15 cellular contexts compared by ENCODE assay signal in genomic region chr17:61188081-61188480, GRCh38.
DNase-seq lines count a peak whose midpoint lies in the region; ATAC-seq and TF ChIP-seq lines count a peak whose summit lies in the region.
"Had no signal": no experiment of that assay in that cellular context is flagged by ENCODE, and none has a peak within 500 bp of the region (broad histone marks: within the 10 kb centered on the region; RNA-seq: fewer than 3 reads in every experiment).

No MANE protein-coding gene starts in this region.

- H3K4me1 ChIP-seq in Panc1 (ENCODE audit: control insufficient read depth, insufficient read depth, low read length) (no peaks in the 10 kb centered on the region), neural progenitor cell (peaks cover 27% of the 10 kb centered on the region), Karpas-422 (ENCODE audit: low read length) (no peaks in the 10 kb centered on the region), BE2C (no peaks in the 10 kb centered on the region)
- H3K4me1 ChIP-seq: BLaER1 treated with 17β-estradiol and CSF1 and Interleukin-3, amounts not matched to agents 10 nM and 100 nM had no signal

- no peaks in the 10 kb centered on the region for H4K20me1 ChIP-seq in neural progenitor cell (ENCODE audit: low read depth)
- no peaks in the 10 kb centered on the region for H4K20me1 ChIP-seq in Karpas-422 (ENCODE audit: insufficient read depth, low read depth, low read length)
- H4K20me1 ChIP-seq: BLaER1 treated with 17β-estradiol and CSF1 and Interleukin-3, amounts not matched to agents 10 nM and 100 nM had no signal

- H3K9me3 ChIP-seq in Panc1 (ENCODE audit: control insufficient read depth, insufficient read depth, low read depth, low read length) = no peaks in the 10 kb centered on the region
- no peaks in the 10 kb centered on the region for H3K9me3 ChIP-seq in neural progenitor cell (ENCODE audit: low read depth)
- no peaks in the 10 kb centered on the region for H3K9me3 ChIP-seq in Karpas-422 (ENCODE audit: low read length)
- H3K9me3 ChIP-seq in BE2C = no peaks in the 10 kb centered on the region

- no peaks in the 10 kb centered on the region for H3K79me2 ChIP-seq in neural progenitor cell (ENCODE audit: low read depth)
- H3K79me2 ChIP-seq in Karpas-422 (ENCODE audit: low read length) = no peaks in the 10 kb centered on the region

- peak overlapping the region; percentile 14 for H3K27ac Mint-ChIP-seq in activated T-cell treated with anti-CD3 and anti-CD28 coated beads, Interleukin-2, amount 50 U/mL, for 72 hours
- no peak overlapping the region for H3K27ac Mint-ChIP-seq in neural progenitor cell
- no peak overlapping the region for H3K27ac Mint-ChIP-seq in naive thymus-derived CD8-positive, alpha-beta T cell
- H3K27ac Mint-ChIP-seq: CD4-positive, CD25-positive, alpha-beta regulatory T cell had no signal

- H3K36me3 ChIP-seq in Panc1 (ENCODE audit: control insufficient read depth, insufficient read depth, low read length) (no peaks in the 10 kb centered on the region), neural progenitor cell (no peaks in the 10 kb centered on the region), Karpas-422 (ENCODE audit: insufficient read depth, low read length) (no peaks in the 10 kb centered on the region), BE2C (no peaks in the 10 kb centered on the region)
- H3K36me3 ChIP-seq: BLaER1 treated with 17β-estradiol and CSF1 and Interleukin-3, amounts not matched to agents 10 nM and 100 nM had no signal

- no peaks in the 10 kb centered on the region for H3K4me1 Mint-ChIP-seq in activated T-cell treated with anti-CD3 and anti-CD28 coated beads, Interleukin-2, amount 50 U/mL, for 72 hours (ENCODE audit: low read depth)
- no peaks in the 10 kb centered on the region for H3K4me1 Mint-ChIP-seq in activated T-cell treated with anti-CD3 and anti-CD28 coated beads, Interleukin-2, amount 50 U/mL, for 4 hours (ENCODE audit: low read depth)
- H3K4me1 Mint-ChIP-seq in neural progenitor cell = peaks cover 8% of the 10 kb centered on the region
- peaks cover 0 to 6% (median 4%) of the 10 kb centered on the region in 4 donors for H3K4me1 Mint-ChIP-seq in naive thymus-derived CD8-positive, alpha-beta T cell

- no peaks in the 10 kb centered on the region for H3K9me2 ChIP-seq in Karpas-422 (replicated peaks; ENCODE audit: insufficient read depth, low read length)

- H2AFZ ChIP-seq in neural progenitor cell (replicated peaks) = no peak overlapping the region
- no peak overlapping the region for H2AFZ ChIP-seq in Karpas-422 (ENCODE audit: low read length)

- POLR2A ChIA-PET in Panc1 (lab: Charles Lee) = no interaction called here
- POLR2A ChIA-PET in naive thymus-derived CD8-positive, alpha-beta T cell (lab: Charles Lee) = no interaction called here

- H3K27me3 ChIP-seq in Panc1 (ENCODE audit: control insufficient read depth, insufficient read depth, low read length) (no peaks in the 10 kb centered on the region), neural progenitor cell (no peaks in the 10 kb centered on the region), Karpas-422 (ENCODE audit: low read length) (0 out of 2 replicates have a peak, but pooled peaks cover 2% of the 10 kb centered on the region), BE2C (no peaks in the 10 kb centered on the region)
- H3K27me3 ChIP-seq: BLaER1 treated with 17β-estradiol and CSF1 and Interleukin-3, amounts not matched to agents 10 nM and 100 nM had no signal

- CTCF ChIA-PET in Panc1 (lab: Charles Lee) = no interaction called here

- peaks cover 0 to 2% of the 10 kb centered on the region in 2 donors for H3K9me3 Mint-ChIP-seq in activated T-cell treated with anti-CD3 and anti-CD28 coated beads, Interleukin-2, amount 50 U/mL, for 72 hours
- H3K9me3 Mint-ChIP-seq in activated T-cell treated with anti-CD3 and anti-CD28 coated beads, Interleukin-2, amount 50 U/mL, for 4 hours = no peaks in the 10 kb centered on the region
- peaks cover 6% of the 10 kb centered on the region for H3K9me3 Mint-ChIP-seq in neural progenitor cell
- H3K9me3 Mint-ChIP-seq in naive thymus-derived CD8-positive, alpha-beta T cell = peaks cover 0 to 12% (median 0%) of the 10 kb centered on the region in 9 donors

- H3K27ac ChIP-seq in Panc1 (ENCODE audit: low read length) (peak overlapping the region; percentile 54; the same call in 1 of the 2 replicates), neural progenitor cell (no peak overlapping the region), Karpas-422 (ENCODE audit: low read length) (no peak overlapping the region)
- H3K27ac ChIP-seq: 22Rv1; BLaER1 treated with 17β-estradiol and CSF1 and Interleukin-3, amounts not matched to agents 10 nM and 100 nM had no signal

- in situ Hi-C loops in Panc1 (cut with HindIII; ENCODE audit: low pct_unique_long_range_greater_than_20kb, low sequenced_read_pairs) = no loop called here

- no peak for ATAC-seq in activated T-cell treated with anti-CD3 and anti-CD28 coated beads, Interleukin-2, amount 50 U/mL, for 72 hours (replicated peaks in 1 of 2)
- no peak for ATAC-seq in activated T-cell treated with anti-CD3 and anti-CD28 coated beads, Interleukin-2, amount 50 U/mL, for 4 hours
- ATAC-seq in GM21619 (IDR thresholded peaks at IDR 0.05; ENCODE audit: unreplicated experiment) (peak; percentile 48), Panc1 (no peak)
- no peak for ATAC-seq in naive thymus-derived CD8-positive, alpha-beta T cell
- ATAC-seq: HCT116, K562 had no signal

- H3K36me3 Mint-ChIP-seq in activated T-cell treated with anti-CD3 and anti-CD28 coated beads, Interleukin-2, amount 50 U/mL, for 72 hours (ENCODE audit: insufficient read depth in 2 of 2) = peaks cover 3 to 5% of the 10 kb centered on the region in 2 donors
- peaks cover 1% of the 10 kb centered on the region for H3K36me3 Mint-ChIP-seq in activated T-cell treated with anti-CD3 and anti-CD28 coated beads, Interleukin-2, amount 50 U/mL, for 4 hours (ENCODE audit: insufficient read depth)
- H3K36me3 Mint-ChIP-seq in neural progenitor cell = no peaks in the 10 kb centered on the region
- peaks cover 0 to 2% (median 0%) of the 10 kb centered on the region in 3 donors for H3K36me3 Mint-ChIP-seq in naive thymus-derived CD8-positive, alpha-beta T cell
- H3K36me3 Mint-ChIP-seq: CD4-positive, CD25-positive, alpha-beta regulatory T cell had no signal

- no peak overlapping the region for H3K4me3 Mint-ChIP-seq in activated T-cell treated with anti-CD3 and anti-CD28 coated beads, Interleukin-2, amount 50 U/mL, for 72 hours
- H3K4me3 Mint-ChIP-seq in activated T-cell treated with anti-CD3 and anti-CD28 coated beads, Interleukin-2, amount 50 U/mL, for 4 hours = no peak overlapping the region
- H3K4me3 Mint-ChIP-seq in neural progenitor cell = no peak overlapping the region
- H3K4me3 Mint-ChIP-seq in naive thymus-derived CD8-positive, alpha-beta T cell = no peak overlapping the region
- H3K4me3 Mint-ChIP-seq: CD4-positive, CD25-positive, alpha-beta regulatory T cell had no signal

- H3K27me3 Mint-ChIP-seq in activated T-cell treated with anti-CD3 and anti-CD28 coated beads, Interleukin-2, amount 50 U/mL, for 72 hours (ENCODE audit: low read depth) = no peaks in the 10 kb centered on the region
- H3K27me3 Mint-ChIP-seq in activated T-cell treated with anti-CD3 and anti-CD28 coated beads, Interleukin-2, amount 50 U/mL, for 4 hours (ENCODE audit: low read depth) = no peaks in the 10 kb centered on the region
- H3K27me3 Mint-ChIP-seq in neural progenitor cell (ENCODE audit: insufficient read depth, low read depth) = peaks cover 4% of the 10 kb centered on the region
- no peaks in the 10 kb centered on the region for H3K27me3 Mint-ChIP-seq in naive thymus-derived CD8-positive, alpha-beta T cell

- H3F3A ChIP-seq in neural progenitor cell (ENCODE audit: low read depth) = no peaks in the 10 kb centered on the region

- TF ChIP-seq CTCF in Panc1 (IDR thresholded peaks at IDR 0.05) (no peak), neural progenitor cell (IDR thresholded peaks at IDR 0.05) (no peak), BE2C (IDR thresholded peaks at IDR 0.05; ENCODE audit: low read depth, low read length) (no peak)

- BruUV-seq in Panc1 (replicated peaks; lab: Mats Ljungman, UMichigan) = no TSS peak

- DNase-seq in activated T-cell treated with anti-CD3 and anti-CD28 coated beads, Interleukin-2, amount 50 U/mL, for 72 hours = no peak
- DNase-seq in activated T-cell treated with anti-CD3 and anti-CD28 coated beads, Interleukin-2, amount 50 U/mL, for 4 hours = no peak
- DNase-seq in Panc1 (ENCODE audit: low read depth, low spot score) = no peak
- no peak for DNase-seq in neural progenitor cell (ENCODE audit: low spot score)
- DNase-seq in Karpas-422 = no peak
- DNase-seq in naive thymus-derived CD8-positive, alpha-beta T cell = no peak
- no peak for DNase-seq in BE2C
- DNase-seq: Calu3; CD4-positive, CD25-positive, alpha-beta regulatory T cell; DMS 273 treated with DMSO at 0.1 percent for 48 hours had no signal

- H3K4me2 ChIP-seq in neural progenitor cell = peak overlapping the region; percentile 4
- no peak overlapping the region for H3K4me2 ChIP-seq in Karpas-422 (ENCODE audit: low read depth, low read length, poor library complexity, severe bottlenecking)
- H3K4me2 ChIP-seq: BLaER1 treated with 17β-estradiol and CSF1 and Interleukin-3, amounts not matched to agents 10 nM and 100 nM had no signal

- H3K9ac ChIP-seq in neural progenitor cell (no peak overlapping the region), Karpas-422 (ENCODE audit: low read length) (no peak overlapping the region)
- H3K9ac ChIP-seq: BLaER1 treated with 17β-estradiol and CSF1 and Interleukin-3, amounts not matched to agents 10 nM and 100 nM had no signal

- intact Hi-C loops in Panc1 (cut with micrococcal nuclease; ENCODE audit: unreplicated experiment) = no loop called here

- H3K4me3 ChIP-seq in Panc1 (ENCODE audit: low read depth in 2 of 2, low read length in 2 of 2) (no peak overlapping the region), neural progenitor cell (no peak overlapping the region), Karpas-422 (ENCODE audit: low read length) (no peak overlapping the region), BE2C (ENCODE audit: low read depth, low read length) (no peak overlapping the region)
- H3K4me3 ChIP-seq: BLaER1 treated with 17β-estradiol and CSF1 and Interleukin-3, amounts not matched to agents 10 nM and 100 nM; K562 had no signal
